In the genomic region with DNA sequence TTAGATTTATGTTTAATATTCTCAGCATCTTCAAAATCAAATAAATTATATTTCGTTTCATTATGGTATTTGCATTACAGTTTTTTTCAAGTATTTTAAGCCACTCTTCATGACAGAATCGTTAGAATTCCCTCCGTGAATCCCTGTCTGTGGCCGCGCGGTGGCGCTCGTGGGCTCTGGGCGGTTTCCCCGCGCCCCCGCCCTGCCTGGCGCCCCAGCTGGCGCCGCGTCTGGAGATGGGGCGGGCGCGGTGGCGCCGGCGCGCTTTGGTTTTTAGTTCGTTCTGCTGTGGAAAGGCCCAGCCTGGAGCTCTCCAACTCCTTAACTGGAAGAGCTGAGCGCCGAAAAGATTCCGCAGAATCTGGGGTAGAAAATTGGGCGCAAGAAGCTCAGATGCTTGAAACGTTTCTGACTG, we compare ENCODE assay signal across 9 cellular contexts. TPM values are rescaled to one million over a fixed set of nuclear protein-coding genes. Genes with fewer than 3 reads are reported as not detected.
A peak's percentile ranks its signal among the peaks of the same experiment; 100 is the strongest.
DNase-seq lines count a peak whose midpoint lies in the region; ATAC-seq, FAIRE-seq and TF ChIP-seq lines count a peak whose summit lies in the region.
"Had no signal": no experiment of that assay in that cellular context is flagged by ENCODE, and none has a peak within 500 bp of the region (broad histone marks: within the 10 kb centered on the region; RNA-seq: fewer than 3 reads in every experiment).

No MANE protein-coding gene starts in this region.

- DNase-seq in HepG2 (ENCODE audit: low spot score): no peak
- DNase-seq in activated CD4-positive, alpha-beta T cell treated with anti-CD3 and anti-CD28 coated beads, Interleukin-2, amount 50 U/mL, for 4 hours: peak; percentile 36 to 40
- peak; percentile 76 for DNase-seq in epidermal melanocyte (ENCODE audit: insufficient read length, low spot score)
- peak; percentile 67 for DNase-seq in middle frontal gyrus (ENCODE audit: extremely low spot score, low spot score)
- DNase-seq in upper lobe of right lung: peak; percentile 79
- no peak for DNase-seq in foreskin melanocyte
- no peak for DNase-seq in NCI-H1694 treated with DMSO at 0.1 percent for 48 hours (lab: John Stamatoyannopoulos, UW)

- WGBS in liver: 29% methylated on average over 29 of the region's 29 CpGs
- 98% methylated on average over 29 of the region's 29 CpGs for WGBS in HepG2 (ENCODE audit: low lambda C conversion rate)

- TF ChIP-seq CTCF in liver (IDR thresholded peaks at IDR 0.05; ENCODE audit: low read depth, low read length, missing input control) (peak; percentile 49), HepG2 (CRISPR knock-in tag; IDR thresholded peaks at IDR 0.05) (no peak), upper lobe of right lung (IDR thresholded peaks at IDR 0.05) (peak; percentile 78)

- H3K36me3 ChIP-seq in liver (ENCODE audit: control insufficient read depth in 4 of 4, insufficient read depth in 3 of 4, low read depth in 1 of 4, low read length in 3 of 4) (peaks cover 7 to 30% (median 11%) of the 10 kb centered on the region in 4 donors), HepG2 (replicated peaks in 1 of 2; ENCODE audit: control insufficient read depth in 1 of 2, insufficient read depth in 2 of 2, low read length in 2 of 2) (peaks cover 4 to 15% of the 10 kb centered on the region in 2 experiments; a peak in 4 of 5 replicates), upper lobe of right lung (peaks cover 32% of the 10 kb centered on the region)

- H3K9ac ChIP-seq in liver (ENCODE audit: low read depth in 1 of 2, low read length in 2 of 2): no peak overlapping the region
- H3K9ac ChIP-seq in HepG2 (ENCODE audit: insufficient read depth, low read depth, low read length): no peak overlapping the region

- CTCF ChIA-PET in HepG2 (lab: Yijun Ruan, JAX; ENCODE audit: low intra/inter-chr PET ratio, low total read pairs): no interaction called here

- TF ChIP-seq RAD21 in liver (IDR thresholded peaks at IDR 0.05) (peak in 1 of 2 donors; percentile 25), HepG2 (CRISPR knock-in tag; IDR thresholded peaks at IDR 0.05) (no peak)

- no peak for TF ChIP-seq POLR2A in HepG2 (IDR thresholded peaks at IDR 0.05; ENCODE audit: insufficient read depth in 1 of 2, low read depth in 2 of 2, low read length in 2 of 2)

- H2AFZ ChIP-seq in HepG2 (ENCODE audit: low read length): no peak overlapping the region

- H3K4me1 ChIP-seq in liver (ENCODE audit: control insufficient read depth in 4 of 4, insufficient read depth in 4 of 4, low read length in 3 of 4) (no peaks in the 10 kb centered on the region), HepG2 (ENCODE audit: insufficient read depth, low read length) (no peaks in the 10 kb centered on the region), upper lobe of right lung (no peaks in the 10 kb centered on the region)

- no peaks in the 10 kb centered on the region for H4K20me1 ChIP-seq in HepG2 (ENCODE audit: insufficient read depth, low read length)

- no peak for TF ChIP-seq EP300 in HepG2 (IDR thresholded peaks at IDR 0.05; ENCODE audit: low read depth in 2 of 2, low read length in 2 of 2)
- no peak for TF ChIP-seq EP300 in HepG2 (CRISPR knock-in tag; IDR thresholded peaks at IDR 0.05; ENCODE audit: borderline replicate concordance)

- POLR2A ChIA-PET in HepG2 (lab: Yijun Ruan, JAX): no interaction called here

- H3K4me3 ChIP-seq in liver (ENCODE audit: low read depth in 1 of 3, low read length in 3 of 3) (no peak overlapping the region), HepG2 (replicated peaks in 1 of 3; ENCODE audit: insufficient read depth in 1 of 3, low read depth in 2 of 3, low read length in 3 of 3) (no peak overlapping the region), upper lobe of right lung (peak overlapping the region; percentile 30)

- H3K79me2 ChIP-seq in HepG2 (ENCODE audit: insufficient read depth, low read length): no peaks in the 10 kb centered on the region

- H3K27me3 ChIP-seq in liver (ENCODE audit: control insufficient read depth in 4 of 4, insufficient read depth in 4 of 4, low read length in 3 of 4): no peaks in the 10 kb centered on the region
- H3K27me3 ChIP-seq in HepG2 (ENCODE audit: control insufficient read depth in 1 of 2, insufficient read depth in 2 of 2, low read length in 2 of 2): no peaks in the 10 kb centered on the region
- H3K27me3 ChIP-seq in upper lobe of right lung: no peaks in the 10 kb centered on the region

- H3K4me2 ChIP-seq in HepG2 (ENCODE audit: low read depth, low read length): no peak overlapping the region

- no peaks in the 10 kb centered on the region for H3K9me3 ChIP-seq in liver (ENCODE audit: control insufficient read depth in 4 of 4, low read length in 3 of 4)
- no peaks in the 10 kb centered on the region for H3K9me3 ChIP-seq in HepG2 (ENCODE audit: low read length)
- H3K9me3 ChIP-seq in upper lobe of right lung: no peaks in the 10 kb centered on the region

- in situ Hi-C loops in HepG2 (cut with HindIII; ENCODE audit: extremely low pct_ligation_motif_present, low pct_unique_long_range_greater_than_20kb): no loop called here

- no peak overlapping the region for H3K27ac ChIP-seq in liver (ENCODE audit: low read depth in 1 of 2, low read length in 2 of 2)
- no peak overlapping the region for H3K27ac ChIP-seq in HepG2 (ENCODE audit: extremely low read length, insufficient read depth, low read length)
- H3K27ac ChIP-seq in upper lobe of right lung: peak overlapping the region; percentile 24

- intact Hi-C loops in HepG2 (cut with micrococcal nuclease; ENCODE audit: unreplicated experiment) (no loop called here), upper lobe of right lung (cut with DNase I) (no loop called here)

- no peak for FAIRE-seq in HepG2 (lab: Jason Lieb, UNC)
- FAIRE-seq: colon had no signal

- no TSS peak for BruUV-seq in HepG2 (replicated peaks; lab: Mats Ljungman, UMichigan)

- ATAC-seq in HepG2: no peak
- ATAC-seq in upper lobe of right lung: peak; percentile 90

RNA-seq across cellular contexts. Expression of a gene that starts 25.7 kb away (rescaled TPM):
- total RNA-seq in liver (10 to 100 TPM; 27.3 to 29.2 TPM), HepG2 (2016; rRNA removed; fragmentation: Illumina TruSeq; extraction: Trizol) (54.4 and 63.3 TPM in 2 replicates), upper lobe of right lung (114 TPM)
- polyA plus RNA-seq in liver (10 to 100 TPM; 17.9 to 19.0 TPM), HepG2 (2011; rRNA removed) (75.9 and 78.8 TPM in 2 replicates)
- 77.4 and 86.8 TPM in 2 replicates for total RNA-seq in HepG2 (2016; cell fraction: cytosol; rRNA removed; fragmentation: Illumina TruSeq; extraction: Trizol; ENCODE audit: low read depth)
- total RNA-seq in HepG2 (2016; cell fraction: insoluble cytoplasmic fraction; rRNA removed; fragmentation: Illumina TruSeq; extraction: Trizol): 53.4 and 57.4 TPM in 2 replicates
- total RNA-seq in HepG2 (2016; cell fraction: membrane; rRNA removed; fragmentation: Illumina TruSeq; extraction: Trizol): 107 and 119 TPM in 2 replicates
- 30.5 and 39.1 TPM in 2 replicates for total RNA-seq in HepG2 (2016; cell fraction: nucleus; rRNA removed; fragmentation: Illumina TruSeq; extraction: Trizol)
- 94.5 and 113 TPM in 2 replicates for polyA plus RNA-seq in HepG2 (2011; cell fraction: cytosol; rRNA removed)
- polyA plus RNA-seq in HepG2 (2011; cell fraction: nucleus; rRNA removed): 103 and 105 TPM in 2 replicates
- 35.7 and 48.7 TPM in 2 replicates for polyA plus RNA-seq in HepG2 (2012)
- 112 and 134 TPM in 2 replicates for polyA plus RNA-seq in HepG2 (2016; cell fraction: cytosol; fragmentation: Illumina TruSeq; extraction: Trizol; ENCODE audit: low read depth)
- 63.9 and 73.9 TPM in 2 replicates for polyA plus RNA-seq in HepG2 (2016; cell fraction: insoluble cytoplasmic fraction; fragmentation: Illumina TruSeq; extraction: Trizol; ENCODE audit: low read depth)
- 114 and 126 TPM in 2 replicates for polyA plus RNA-seq in HepG2 (2016; cell fraction: membrane; fragmentation: Illumina TruSeq; extraction: Trizol; ENCODE audit: low read depth)
- polyA plus RNA-seq in HepG2 (2016; cell fraction: nucleus; fragmentation: Illumina TruSeq; extraction: Trizol; ENCODE audit: insufficient read depth, low read depth): 61.2 and 66.3 TPM in 2 replicates
- 63.7 and 112 TPM in 2 replicates for polyA minus RNA-seq in HepG2 (2011; rRNA and poly(A)+ RNA removed; ENCODE audit: low replicate concordance)
- polyA minus RNA-seq in HepG2 (2011; cell fraction: cytosol; rRNA and poly(A)+ RNA removed): 25.9 and 26.0 TPM in 2 replicates
- 50.1 and 53.1 TPM in 2 replicates for polyA minus RNA-seq in HepG2 (2011; cell fraction: nucleus; rRNA and poly(A)+ RNA removed)

RNA-seq across cellular contexts. Expression of a gene that starts 56.3 kb away (rescaled TPM):
- total RNA-seq in liver (1 to 10 TPM; 1.1 TPM), HepG2 (2016; rRNA removed; fragmentation: Illumina TruSeq; extraction: Trizol) (not detected in 2 replicates), upper lobe of right lung (4.5 TPM)
- polyA plus RNA-seq in liver (1 to 10 TPM in 1 of 2 donors, under 1 TPM in 1; 0.79 to 1.4 TPM), HepG2 (2011; rRNA removed) (not detected in 2 replicates)
- total RNA-seq in HepG2 (2016; cell fraction: cytosol; rRNA removed; fragmentation: Illumina TruSeq; extraction: Trizol; ENCODE audit: low read depth): 0.26 TPM in 1 of 2 replicates, not detected in the other
- total RNA-seq in HepG2 (2016; cell fraction: insoluble cytoplasmic fraction; rRNA removed; fragmentation: Illumina TruSeq; extraction: Trizol): not detected in 2 replicates
- total RNA-seq in HepG2 (2016; cell fraction: membrane; rRNA removed; fragmentation: Illumina TruSeq; extraction: Trizol): not detected in 2 replicates
- not detected in 2 replicates for total RNA-seq in HepG2 (2016; cell fraction: nucleus; rRNA removed; fragmentation: Illumina TruSeq; extraction: Trizol)
- polyA plus RNA-seq in HepG2 (2011; cell fraction: cytosol; rRNA removed): not detected in 2 replicates
- polyA plus RNA-seq in HepG2 (2011; cell fraction: nucleus; rRNA removed): not detected in 2 replicates
- not detected in 2 replicates for polyA plus RNA-seq in HepG2 (2012)
- polyA plus RNA-seq in HepG2 (2016; cell fraction: cytosol; fragmentation: Illumina TruSeq; extraction: Trizol; ENCODE audit: low read depth): not detected in 2 replicates
- polyA plus RNA-seq in HepG2 (2016; cell fraction: insoluble cytoplasmic fraction; fragmentation: Illumina TruSeq; extraction: Trizol; ENCODE audit: low read depth): not detected in 2 replicates
- not detected in 2 replicates for polyA plus RNA-seq in HepG2 (2016; cell fraction: membrane; fragmentation: Illumina TruSeq; extraction: Trizol; ENCODE audit: low read depth)
- not detected in 2 replicates for polyA plus RNA-seq in HepG2 (2016; cell fraction: nucleus; fragmentation: Illumina TruSeq; extraction: Trizol; ENCODE audit: insufficient read depth, low read depth)
- polyA minus RNA-seq in HepG2 (2011; rRNA and poly(A)+ RNA removed; ENCODE audit: low replicate concordance): not detected in 2 replicates
- not detected in 2 replicates for polyA minus RNA-seq in HepG2 (2011; cell fraction: cytosol; rRNA and poly(A)+ RNA removed)
- 0.90 TPM in 1 of 2 replicates, not detected in the other for polyA minus RNA-seq in HepG2 (2011; cell fraction: nucleus; rRNA and poly(A)+ RNA removed)

Comparison
In these comparisons a context has a peak if more than half of its experiments do, and no peak if none do; other contexts are left out.
1. DNase-seq: peak in activated CD4-positive, alpha-beta T cell treated with anti-CD3 and anti-CD28 coated beads, Interleukin-2, amount 50 U/mL, for 4 hours (2 of 2), epidermal melanocyte (single experiment), middle frontal gyrus (single experiment) and upper lobe of right lung (single experiment); none in HepG2 (single experiment), foreskin melanocyte (single experiment) and NCI-H1694 treated with DMSO at 0.1 percent for 48 hours (single experiment).